In the genomic region with DNA sequence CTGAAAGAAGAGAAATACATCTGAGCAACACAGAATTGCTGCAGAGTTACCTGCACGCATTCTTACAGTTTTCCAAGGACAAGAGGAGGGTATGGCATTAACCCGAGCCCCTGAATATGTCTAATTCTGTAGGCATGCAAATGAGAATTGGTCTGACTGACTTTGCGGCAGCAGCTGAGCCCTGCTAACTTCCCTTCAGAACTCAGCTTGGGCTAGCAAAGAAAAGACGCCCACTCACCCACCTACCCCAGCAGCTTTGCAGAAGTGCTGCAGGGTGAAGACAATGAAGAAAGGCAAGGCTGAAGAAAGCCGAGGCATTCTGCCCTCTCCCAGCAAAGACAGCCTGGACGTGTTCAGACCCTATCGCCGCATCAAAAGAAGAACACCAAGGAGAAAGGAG, we compare ENCODE assay signal across 11 cellular contexts.
DNase-seq lines count a peak whose midpoint lies in the region; ATAC-seq and TF ChIP-seq lines count a peak whose summit lies in the region.
"Had no signal": no experiment of that assay in that cellular context is flagged by ENCODE, and none has a peak within 500 bp of the region (broad histone marks: within the 10 kb centered on the region; RNA-seq: fewer than 3 reads in every experiment).

No MANE protein-coding gene starts in this region.

- intact Hi-C loops in activated CD4-positive, alpha-beta T cell treated with anti-CD3 and anti-CD28 coated beads for 36 hours (cut with DNase I, micrococcal nuclease): no loop called here

- peak overlapping the region in 2 of 3 donors; percentile 15 to 35 for H3K27ac Mint-ChIP-seq in CD4-positive, CD25-positive, alpha-beta regulatory T cell
- H3K27ac Mint-ChIP-seq in activated CD4-positive, alpha-beta T cell treated with anti-CD3 and anti-CD28 coated beads for 36 hours: no peak overlapping the region
- no peak overlapping the region for H3K27ac Mint-ChIP-seq in glutamatergic neuron (ENCODE audit: unreplicated experiment)
- H3K27ac Mint-ChIP-seq: T-helper 2 cell treated with Interferon-gamma antibody and Interleukin-4, amounts not matched to agents 5 μg/mL and 100 μg/mL, for 36 hours had no signal

- H3K4me1 ChIP-seq in CD4-positive, CD25-positive, alpha-beta regulatory T cell (ENCODE audit: control insufficient read depth, insufficient read depth, low read length, poor library complexity, severe bottlenecking): no peaks in the 10 kb centered on the region

- POLR2A ChIA-PET in activated CD4-positive, alpha-beta T cell treated with anti-CD3 and anti-CD28 coated beads for 36 hours (lab: Charles Lee): no interaction called here

- CTCF ChIA-PET in activated CD4-positive, alpha-beta T cell treated with anti-CD3 and anti-CD28 coated beads for 36 hours (lab: Charles Lee): interaction anchor here (0.8 to 1.1 kb wide), 3 partner anchors 15 to 397 kb away, joined by 3 to 5 read pairs (median 3); no protein-coding TSS in a partner anchor

- no peaks in the 10 kb centered on the region for H3K27me3 ChIP-seq in CD4-positive, CD25-positive, alpha-beta regulatory T cell (ENCODE audit: control insufficient read depth, insufficient read depth, low read length)
- no peaks in the 10 kb centered on the region for H3K27me3 ChIP-seq in MG63

- H3K27ac ChIP-seq in CD4-positive, CD25-positive, alpha-beta regulatory T cell (ENCODE audit: insufficient read depth, low read length, poor library complexity, severe bottlenecking): no peak overlapping the region

- peaks cover 9 to 40% (median 33%) of the 10 kb centered on the region in 4 donors for H3K4me1 Mint-ChIP-seq in CD4-positive, CD25-positive, alpha-beta regulatory T cell
- peaks cover 3% of the 10 kb centered on the region for H3K4me1 Mint-ChIP-seq in activated CD4-positive, alpha-beta T cell treated with anti-CD3 and anti-CD28 coated beads for 36 hours
- H3K4me1 Mint-ChIP-seq in glutamatergic neuron (ENCODE audit: low read depth, unreplicated experiment): no peaks in the 10 kb centered on the region

- peaks cover 29% of the 10 kb centered on the region for H3K36me3 Mint-ChIP-seq in CD4-positive, CD25-positive, alpha-beta regulatory T cell
- H3K36me3 Mint-ChIP-seq in activated CD4-positive, alpha-beta T cell treated with anti-CD3 and anti-CD28 coated beads for 36 hours (ENCODE audit: low read depth): peaks cover 2% of the 10 kb centered on the region
- no peaks in the 10 kb centered on the region for H3K36me3 Mint-ChIP-seq in glutamatergic neuron (ENCODE audit: unreplicated experiment)

- ATAC-seq in CD4-positive, CD25-positive, alpha-beta regulatory T cell (ENCODE audit: low read depth in 2 of 2): no peak
- ATAC-seq in GM19035 (IDR thresholded peaks at IDR 0.05; ENCODE audit: unreplicated experiment) (peak; percentile 77), HG02981 (IDR thresholded peaks at IDR 0.05; ENCODE audit: unreplicated experiment) (peak; percentile 55)
- no peak for ATAC-seq in activated CD4-positive, alpha-beta T cell treated with anti-CD3 and anti-CD28 coated beads for 36 hours

- no peak overlapping the region for H3K4me3 Mint-ChIP-seq in CD4-positive, CD25-positive, alpha-beta regulatory T cell
- no peak overlapping the region for H3K4me3 Mint-ChIP-seq in activated CD4-positive, alpha-beta T cell treated with anti-CD3 and anti-CD28 coated beads for 36 hours
- H3K4me3 Mint-ChIP-seq in glutamatergic neuron (ENCODE audit: unreplicated experiment): no peak overlapping the region
- H3K4me3 Mint-ChIP-seq: T-helper 2 cell treated with Interferon-gamma antibody and Interleukin-4, amounts not matched to agents 5 μg/mL and 100 μg/mL, for 36 hours had no signal

- no peaks in the 10 kb centered on the region for H3K27me3 Mint-ChIP-seq in CD4-positive, CD25-positive, alpha-beta regulatory T cell
- no peaks in the 10 kb centered on the region for H3K27me3 Mint-ChIP-seq in activated CD4-positive, alpha-beta T cell treated with anti-CD3 and anti-CD28 coated beads for 36 hours
- peaks cover 4% of the 10 kb centered on the region for H3K27me3 Mint-ChIP-seq in glutamatergic neuron (ENCODE audit: unreplicated experiment)

- TF ChIP-seq CTCF in glutamatergic neuron (IDR thresholded peaks at IDR 0.05; ENCODE audit: partially characterized antibody, unreplicated experiment): no peak

- no peak overlapping the region for H3K4me3 ChIP-seq in CD4-positive, CD25-positive, alpha-beta regulatory T cell (ENCODE audit: low read depth, low read length)
- no peak overlapping the region for H3K4me3 ChIP-seq in MG63

- peaks cover 14% of the 10 kb centered on the region for H3K36me3 ChIP-seq in CD4-positive, CD25-positive, alpha-beta regulatory T cell (ENCODE audit: control insufficient read depth, insufficient read depth, low read length)
- no peaks in the 10 kb centered on the region for H3K36me3 ChIP-seq in MG63

- no peak for DNase-seq in CD4-positive, CD25-positive, alpha-beta regulatory T cell
- DNase-seq in astrocyte of the hippocampus (ENCODE audit: low read depth, low spot score) (peak; percentile 13), MG63 (no peak), glutamatergic neuron (no peak), HCEC 1CT (no peak)
- DNase-seq in activated CD4-positive, alpha-beta T cell treated with anti-CD3 and anti-CD28 coated beads for 36 hours: no peak
- DNase-seq: EL, NCI-H1417 treated with DMSO at 0.1 percent for 48 hours had no signal

- H3K9me3 Mint-ChIP-seq in CD4-positive, CD25-positive, alpha-beta regulatory T cell: no peaks in the 10 kb centered on the region
- H3K9me3 Mint-ChIP-seq in activated CD4-positive, alpha-beta T cell treated with anti-CD3 and anti-CD28 coated beads for 36 hours (ENCODE audit: low read depth): no peaks in the 10 kb centered on the region
- H3K9me3 Mint-ChIP-seq in glutamatergic neuron (ENCODE audit: unreplicated experiment): no peaks in the 10 kb centered on the region

- no peaks in the 10 kb centered on the region for H3K9me3 ChIP-seq in CD4-positive, CD25-positive, alpha-beta regulatory T cell (ENCODE audit: control insufficient read depth in 2 of 2, low read length in 2 of 2)
- no peaks in the 10 kb centered on the region for H3K9me3 ChIP-seq in MG63

Comparison
In these comparisons a context has a peak if more than half of its experiments do, and no peak if none do; other contexts are left out.
1. ATAC-seq: peak in GM19035 (single experiment) and HG02981 (single experiment); none in CD4-positive, CD25-positive, alpha-beta regulatory T cell (0 of 2) and activated CD4-positive, alpha-beta T cell treated with anti-CD3 and anti-CD28 coated beads for 36 hours (single experiment).
2. H3K27ac Mint-ChIP-seq: peak in CD4-positive, CD25-positive, alpha-beta regulatory T cell (2 of 3); none in activated CD4-positive, alpha-beta T cell treated with anti-CD3 and anti-CD28 coated beads for 36 hours (single experiment) and glutamatergic neuron (single experiment).